In the genomic region with DNA sequence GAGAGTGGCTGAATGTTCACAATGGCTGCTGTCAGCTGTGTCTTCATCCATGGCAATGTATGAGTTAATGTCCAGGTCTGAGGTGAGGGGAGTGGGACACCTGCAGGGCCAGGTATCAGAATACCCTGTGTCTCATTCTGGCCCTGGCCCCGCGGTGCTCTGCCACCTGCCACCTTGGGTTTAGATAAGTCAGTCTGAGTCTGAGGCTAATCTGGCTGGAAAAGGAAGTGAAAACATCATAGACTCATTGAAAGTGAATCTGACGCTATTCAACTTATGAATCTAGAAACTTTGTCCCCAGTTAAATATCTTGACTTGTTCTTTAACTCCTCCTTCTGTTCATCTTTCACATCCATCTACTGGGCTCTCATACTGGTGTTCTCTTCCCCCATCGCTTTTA, we compare ENCODE assay signal across 1 cellular context.
TF ChIP-seq lines count a peak whose summit lies in the region.

No MANE protein-coding gene starts in this region.

TF ChIP-seq in GM12878, 131 proteins besides CTCF, POLR2A, EP300 and RAD21 (continued from another document):
- TF ChIP-seq, protein P1, sequence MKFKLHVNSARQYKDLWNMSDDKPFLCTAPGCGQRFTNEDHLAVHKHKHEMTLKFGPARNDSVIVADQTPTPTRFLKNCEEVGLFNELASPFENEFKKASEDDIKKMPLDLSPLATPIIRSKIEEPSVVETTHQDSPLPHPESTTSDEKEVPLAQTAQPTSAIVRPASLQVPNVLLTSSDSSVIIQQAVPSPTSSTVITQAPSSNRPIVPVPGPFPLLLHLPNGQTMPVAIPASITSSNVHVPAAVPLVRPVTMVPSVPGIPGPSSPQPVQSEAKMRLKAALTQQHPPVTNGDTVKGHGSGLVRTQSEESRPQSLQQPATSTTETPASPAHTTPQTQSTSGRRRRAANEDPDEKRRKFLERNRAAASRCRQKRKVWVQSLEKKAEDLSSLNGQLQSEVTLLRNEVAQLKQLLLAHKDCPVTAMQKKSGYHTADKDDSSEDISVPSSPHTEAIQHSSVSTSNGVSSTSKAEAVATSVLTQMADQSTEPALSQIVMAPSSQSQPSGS (IDR thresholded peaks at IDR 0.05; ENCODE audit: low read length): peak; percentile 47; the same call in 1 of the 2 replicates
- no peak for TF ChIP-seq TBL1XR1 (IDR thresholded peaks at IDR 0.05; ENCODE audit: low read depth, low read length)
TF ChIP-seq in GM12878: peak in this region for 28.
